In the genomic region with DNA sequence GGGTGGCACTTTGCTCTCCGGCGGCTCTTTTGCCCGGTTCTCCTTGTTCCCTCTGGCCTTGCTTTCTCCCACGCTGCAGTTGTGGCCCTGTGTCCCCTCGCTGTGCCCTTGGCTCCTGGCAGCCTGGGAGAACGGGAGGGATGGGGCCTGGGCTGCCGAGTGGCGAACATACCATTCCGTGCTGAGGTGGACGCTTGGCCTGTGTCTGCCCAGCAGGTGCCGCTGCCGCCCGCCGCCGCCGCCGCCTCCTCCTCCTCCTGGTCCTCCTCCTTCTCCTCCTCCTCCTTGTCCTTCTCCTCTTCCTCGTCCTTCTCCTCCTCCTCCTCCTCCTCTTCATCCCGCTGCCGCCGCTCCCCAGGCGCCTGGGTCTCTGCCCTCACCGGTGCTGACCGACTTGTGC, we compare ENCODE assay signal across 26 cellular contexts. TPM values are rescaled to one million over a fixed set of nuclear protein-coding genes. Genes with fewer than 3 reads are reported as not detected.
DNase-seq lines count a peak whose midpoint lies in the region; ATAC-seq, FAIRE-seq and TF ChIP-seq lines count a peak whose summit lies in the region.
"Had no signal": no experiment of that assay in that cellular context is flagged by ENCODE, and none has a peak within 500 bp of the region (broad histone marks: within the 10 kb centered on the region; RNA-seq: fewer than 3 reads in every experiment).

No MANE protein-coding gene starts in this region.

- FAIRE-seq in kidney (lab: Jason Lieb, UNC): no peak
- FAIRE-seq: D721Med, small intestine had no signal

- peak in 3 of 4 donors; percentile 16 to 48 (median 26) for ATAC-seq in heart left ventricle
- ATAC-seq: stimulated activated naive CD8-positive, alpha-beta T cell treated with anti-CD3 and anti-CD28 coated beads, Interleukin-15, amount 100 ng/mL, for 72 hours had no signal

- H3K9me3 ChIP-seq in heart left ventricle: no peaks in the 10 kb centered on the region
- no peaks in the 10 kb centered on the region for H3K9me3 ChIP-seq in right atrium auricular region
- H3K9me3 ChIP-seq in kidney (ENCODE audit: control insufficient read depth in 1 of 2, low read length in 2 of 2): no peaks in the 10 kb centered on the region
- no peaks in the 10 kb centered on the region for H3K9me3 ChIP-seq in testis

- peaks cover 0 to 75% (median 54%) of the 10 kb centered on the region in 9 donors for H3K36me3 ChIP-seq in heart left ventricle
- H3K36me3 ChIP-seq in right atrium auricular region: peaks cover 51% of the 10 kb centered on the region
- peaks cover 14 to 27% of the 10 kb centered on the region in 2 donors for H3K36me3 ChIP-seq in kidney (ENCODE audit: control insufficient read depth in 1 of 2, insufficient read depth in 2 of 2, low read length in 2 of 2)
- no peaks in the 10 kb centered on the region for H3K36me3 ChIP-seq in testis (ENCODE audit: low read depth, missing control alignments)

- H3K4me1 ChIP-seq in heart left ventricle (peaks cover 0 to 32% (median 9%) of the 10 kb centered on the region in 12 donors), right atrium auricular region (peaks cover 0 to 9% of the 10 kb centered on the region in 2 donors), kidney (ENCODE audit: control insufficient read depth in 1 of 2, insufficient read depth in 1 of 2, low read depth in 1 of 2, low read length in 2 of 2) (peaks cover 0 to 5% of the 10 kb centered on the region in 2 donors), testis (peaks cover 6% of the 10 kb centered on the region)

- H3K9ac ChIP-seq in kidney (ENCODE audit: low read length in 2 of 2): no peak overlapping the region

- WGBS in heart left ventricle, 4 donors: 75 to 88% (median 85%) methylated on average over 24 of the region's 24 CpGs
- 68 to 71% methylated on average over 23 to 24 of the region's 24 CpGs for WGBS in testis, 2 donors

- TF ChIP-seq CTCF in heart left ventricle (IDR thresholded peaks at IDR 0.05) (peak in 6 of 12 donors; percentile 7 to 28 (median 13)), right atrium auricular region (IDR thresholded peaks at IDR 0.05) (peak in 1 of 2 donors; percentile 34), kidney (IDR thresholded peaks at IDR 0.05; ENCODE audit: borderline replicate concordance, extremely low read depth, insufficient read depth) (peak; percentile 13), testis (IDR thresholded peaks at IDR 0.05) (peak in 1 of 3 experiments; percentile 55)

- intact Hi-C loops in heart left ventricle (cut with DNase I) (loop anchor here in 9 of 10 donors (2.0 to 10.0 kb wide), 6 partner anchors 120 to 185 kb away; a partner anchor contains a TSS), kidney (cut with DNase I) (no loop called here), testis (cut with DNase I; ENCODE audit: low total_unique reads) (loop anchor here (10.0 kb wide), 1 partner anchor 53 kb away; no protein-coding TSS in a partner anchor)

- H3K27ac ChIP-seq in heart left ventricle (no peak overlapping the region), right atrium auricular region (no peak overlapping the region), kidney (ENCODE audit: low read depth in 2 of 2, low read length in 2 of 2) (no peak overlapping the region), testis (no peak overlapping the region)
- H3K27ac ChIP-seq: HL-60 had no signal

- DNase-seq in heart left ventricle (no peak), right atrium auricular region (ENCODE audit: low spot score) (no peak), cerebellum (ENCODE audit: low spot score) (peak; percentile 69), kidney (no peak), testis (peak; percentile 80), NCI-H1436 treated with DMSO at 0.1 percent for 48 hours (lab: John Stamatoyannopoulos, UW) (no peak), iPS-NIHi7 (ENCODE audit: extremely low spot score) (no peak), NCI-H146 treated with DMSO at 0.1 percent for 48 hours (lab: John Stamatoyannopoulos, UW; ENCODE audit: unreplicated experiment) (no peak)
- DNase-seq: activated CD4-positive, alpha-beta T cell treated with anti-CD3 and anti-CD28 coated beads, Interleukin-2, amount 50 U/mL, for 48 hours; activated naive CD4-positive, alpha-beta T cell treated with anti-CD3 and anti-CD28 coated beads, Interleukin-2, amount 10 ng/mL, durations not matched to agents 7 days and 5 days; CD4-positive, CD25-positive, alpha-beta regulatory T cell; central memory CD4-positive, alpha-beta T cell; Kasumi-1; mesendoderm; NCI-H1694; NCI-H524 treated with DMSO at 0.1 percent for 48 hours; occipital lobe; SIG-M5; small intestine; stimulated activated CD8-positive, alpha-beta memory T cell treated with anti-CD3 and anti-CD28 coated beads, Interleukin-4, amount 100 ng/mL, for 48 hours; stimulated activated naive CD8-positive, alpha-beta T cell treated with anti-CD3 and anti-CD28 coated beads, Interleukin-15, amount 100 ng/mL, for 72 hours; trophoblast cell had no signal

- H3K4me3 ChIP-seq in heart left ventricle (no peak overlapping the region), right atrium auricular region (no peak overlapping the region), kidney (ENCODE audit: low read length in 2 of 2) (no peak overlapping the region), testis (no peak overlapping the region)

- TF ChIP-seq POLR2A in heart left ventricle (IDR thresholded peaks at IDR 0.05) (no peak), testis (IDR thresholded peaks at IDR 0.05) (no peak)

- H3K27me3 ChIP-seq in heart left ventricle (no peaks in the 10 kb centered on the region), right atrium auricular region (no peaks in the 10 kb centered on the region), testis (no peaks in the 10 kb centered on the region)

RNA-seq across cellular contexts. Expression of a gene that starts 36.0 kb away (rescaled TPM):
- total RNA-seq in heart left ventricle (10 to 100 TPM; 30.3 to 83.7 (median 57.6) TPM), right atrium auricular region (10 to 100 TPM; 29.8 to 42.1 TPM), cerebellum (69.8 TPM), kidney (64.4 TPM), testis (10 to 100 TPM; 65.6 to 90.5 TPM)
- polyA plus RNA-seq in heart left ventricle (10 to 100 TPM; 42.9 to 55.3 TPM), kidney (ENCODE audit: insufficient read depth, low read depth, low replicate concordance) (35.8 TPM), testis (ENCODE audit: insufficient read depth, low read depth, low replicate concordance) (44.1 TPM)

RNA-seq across cellular contexts. Expression of a gene that starts 39.0 kb away (rescaled TPM):
- total RNA-seq in heart left ventricle (10 to 100 TPM; 21.8 to 62.8 (median 26.7) TPM), right atrium auricular region (10 to 100 TPM; 28.0 to 53.6 TPM), cerebellum (7.6 TPM), kidney (36.9 TPM), testis (10 to 100 TPM; 63.2 to 68.7 TPM)
- polyA plus RNA-seq in heart left ventricle (10 to 100 TPM; 66.1 to 82.6 TPM), kidney (ENCODE audit: insufficient read depth, low read depth, low replicate concordance) (79.9 TPM), testis (ENCODE audit: insufficient read depth, low read depth, low replicate concordance) (30.8 TPM)

RNA-seq across cellular contexts. Expression of a gene that starts 41.7 kb away (rescaled TPM):
- 100 to 1,000 TPM in 2 of 9 donors, 10 to 100 TPM in 7; 59.9 to 124 (median 77.7) TPM for total RNA-seq in heart left ventricle
- 100 to 1,000 TPM in 1 of 2 donors, 10 to 100 TPM in 1; 75.7 to 168 TPM for polyA plus RNA-seq in heart left ventricle
- 10 to 100 TPM; 85.9 to 96.4 TPM for total RNA-seq in right atrium auricular region
- 26.5 TPM for total RNA-seq in cerebellum
- 71.2 TPM for total RNA-seq in kidney
- 116 TPM for polyA plus RNA-seq in kidney (ENCODE audit: insufficient read depth, low read depth, low replicate concordance)
- 100 to 1,000 TPM; 114 to 124 TPM for total RNA-seq in testis
- 60.3 TPM for polyA plus RNA-seq in testis (ENCODE audit: insufficient read depth, low read depth, low replicate concordance)

RNA-seq across cellular contexts. Expression of a gene that starts 45.2 kb away (rescaled TPM):
- total RNA-seq in heart left ventricle (under 1 TPM in 5 of 9 donors, not detected in 4; 0.29 to 0.52 (median 0.36) TPM), right atrium auricular region (not detected), cerebellum (not detected), kidney (not detected), testis (10 to 100 TPM in 1 of 2 donors, 1 to 10 TPM in 1; 2.9 to 15.6 TPM)
- polyA plus RNA-seq in heart left ventricle (under 1 TPM in 1 of 2 donors, not detected in 1; 0.27 TPM), kidney (ENCODE audit: insufficient read depth, low read depth, low replicate concordance) (not detected), testis (ENCODE audit: insufficient read depth, low read depth, low replicate concordance) (7.2 TPM)
- total RNA-seq: CD4-positive, CD25-positive, alpha-beta regulatory T cell; glomerular endothelial cell; myocyte; occipital lobe had no signal
- polyA plus RNA-seq: CD4-positive, CD25-positive, alpha-beta regulatory T cell; small intestine had no signal

Comparison
In these comparisons a context has a peak if more than half of its experiments do, and no peak if none do; other contexts are left out.
1. DNase-seq: peak in cerebellum (single experiment) and testis (single experiment); none in heart left ventricle (0 of 5), right atrium auricular region (single experiment), kidney (single experiment), NCI-H1436 treated with DMSO at 0.1 percent for 48 hours (single experiment), iPS-NIHi7 (single experiment) and NCI-H146 treated with DMSO at 0.1 percent for 48 hours (single experiment).